In genomic region chr5:159155960-159156359, GRCh38 we compare ENCODE assay signal across 22 cellular contexts. TPM values are rescaled to one million over a fixed set of nuclear protein-coding genes. Genes with fewer than 3 reads are reported as not detected.
DNase-seq lines count a peak whose midpoint lies in the region; ATAC-seq and TF ChIP-seq lines count a peak whose summit lies in the region.
"Had no signal": no experiment of that assay in that cellular context is flagged by ENCODE, and none has a peak within 500 bp of the region (broad histone marks: within the 10 kb centered on the region; RNA-seq: fewer than 3 reads in every experiment).

No MANE protein-coding gene starts in this region.

- 56 to 65% (median 61%) methylated on average over 2 of the region's 2 CpGs for WGBS in spleen, 5 donors

- H3K4me1 ChIP-seq in OCI-LY7 (ENCODE audit: insufficient read depth, low read length, poor library complexity, severe bottlenecking), result peaks cover 20% of the 10 kb centered on the region
- peaks cover 13 to 49% (median 19%) of the 10 kb centered on the region in 6 donors for H3K4me1 ChIP-seq in spleen
- H3K4me1 ChIP-seq in tibial artery, result no peaks in the 10 kb centered on the region
- H3K4me1 ChIP-seq in left lung, result peaks cover 0 to 17% of the 10 kb centered on the region in 2 donors
- H3K4me1 ChIP-seq: body of pancreas, psoas muscle, SJSA1 had no signal

- H3K27me3 ChIP-seq in spleen (replicated peaks in 1 of 7) (no peaks in the 10 kb centered on the region), tibial artery (no peaks in the 10 kb centered on the region), left lung (no peaks in the 10 kb centered on the region)
- H3K27me3 ChIP-seq: body of pancreas, SJSA1, upper lobe of left lung had no signal

- no peak overlapping the region for H3K27ac ChIP-seq in OCI-LY7 (ENCODE audit: low read depth, low read length, poor library complexity, severe bottlenecking)
- H3K27ac ChIP-seq in spleen, result peak overlapping the region in 5 of 8 donors; percentile 15 to 66 (median 50)
- H3K27ac ChIP-seq in coronary artery, result no peak overlapping the region
- H3K27ac ChIP-seq in tibial artery, result no peak overlapping the region
- no peak overlapping the region for H3K27ac ChIP-seq in left lung
- H3K27ac ChIP-seq: body of pancreas, psoas muscle, SJSA1, upper lobe of left lung had no signal

- POLR2A ChIA-PET in activated CD4-positive, alpha-beta T cell treated with anti-CD3 and anti-CD28 coated beads, Interleukin-2, amount 10 ng/mL, durations not matched to agents 7 days and 5 days (lab: Charles Lee), result interaction anchor here (0.6 kb wide), 1 partner anchor 49 kb away, joined by 4 read pairs; no protein-coding TSS in a partner anchor
- POLR2A ChIA-PET in OCI-LY7 (lab: Charles Lee), result interaction anchor here (1.1 kb wide), 1 partner anchor 51 kb away, joined by 3 read pairs; no protein-coding TSS in a partner anchor

- DNase-seq in activated CD4-positive, alpha-beta T cell treated with anti-CD3 and anti-CD28 coated beads, Interleukin-2, amount 10 ng/mL, durations not matched to agents 7 days and 5 days, result no peak
- no peak for DNase-seq in activated CD4-positive, alpha-beta T cell treated with anti-CD3 and anti-CD28 coated beads for 1 hour
- DNase-seq in OCI-LY7 (ENCODE audit: low spot score), result peak; percentile 32
- DNase-seq in spleen, result no peak
- DNase-seq in coronary artery (ENCODE audit: low spot score), result no peak
- DNase-seq in tibial artery, result no peak
- no peak for DNase-seq in left lung
- DNase-seq: body of pancreas; Calu3; EL; glutamatergic neuron; HFFc6; NCI-H1048; NCI-H526 treated with DMSO at 0.1 percent for 48 hours; psoas muscle; stimulated activated CD8-positive, alpha-beta memory T cell treated with anti-CD3 and anti-CD28 coated beads, Interleukin-4, amount 100 ng/mL, for 48 hours; upper lobe of left lung had no signal

- no peak for TF ChIP-seq POLR2A in spleen (IDR thresholded peaks at IDR 0.05)

- no peaks in the 10 kb centered on the region for H3K27me3 Mint-ChIP-seq in activated CD4-positive, alpha-beta T cell treated with anti-CD3 and anti-CD28 coated beads, Interleukin-2, amount 10 ng/mL, durations not matched to agents 7 days and 5 days
- H3K27me3 Mint-ChIP-seq: T-cell had no signal

- CTCF ChIA-PET in activated CD4-positive, alpha-beta T cell treated with anti-CD3 and anti-CD28 coated beads, Interleukin-2, amount 10 ng/mL, durations not matched to agents 7 days and 5 days (lab: Charles Lee), result interaction anchor here (0.8 to 1.2 kb wide), 3 partner anchors 36 to 171 kb away, joined by 3 read pairs; no protein-coding TSS in a partner anchor
- CTCF ChIA-PET in OCI-LY7 (lab: Charles Lee; ENCODE audit: unreplicated experiment), result no interaction called here

- peak; percentile 46 for ATAC-seq in GM19395 (IDR thresholded peaks at IDR 0.05; ENCODE audit: unreplicated experiment)
- ATAC-seq in left lung, result no peak

- no TSS peak for BruUV-seq in OCI-LY7 (replicated peaks; lab: Mats Ljungman, UMichigan)

- H3K4me3 ChIP-seq in OCI-LY7 (ENCODE audit: low read depth, low read length, poor library complexity, severe bottlenecking), result no peak overlapping the region
- H3K4me3 ChIP-seq in spleen, result no peak overlapping the region
- no peak overlapping the region for H3K4me3 ChIP-seq in coronary artery
- no peak overlapping the region for H3K4me3 ChIP-seq in tibial artery
- H3K4me3 ChIP-seq in left lung, result no peak overlapping the region
- H3K4me3 ChIP-seq: body of pancreas, GM23338, psoas muscle, SJSA1, upper lobe of left lung had no signal

- H3K4me3 Mint-ChIP-seq in activated CD4-positive, alpha-beta T cell treated with anti-CD3 and anti-CD28 coated beads, Interleukin-2, amount 10 ng/mL, durations not matched to agents 7 days and 5 days, result no peak overlapping the region
- H3K4me3 Mint-ChIP-seq: GM23338, HFFc6, T-cell had no signal

- peaks cover 27% of the 10 kb centered on the region for H3K4me1 Mint-ChIP-seq in activated CD4-positive, alpha-beta T cell treated with anti-CD3 and anti-CD28 coated beads, Interleukin-2, amount 10 ng/mL, durations not matched to agents 7 days and 5 days

- peaks cover 30% of the 10 kb centered on the region for H3K36me3 Mint-ChIP-seq in activated CD4-positive, alpha-beta T cell treated with anti-CD3 and anti-CD28 coated beads, Interleukin-2, amount 10 ng/mL, durations not matched to agents 7 days and 5 days (ENCODE audit: low read depth)

- H2AFZ ChIP-seq in OCI-LY7 (ENCODE audit: low read length), result no peak overlapping the region
- H2AFZ ChIP-seq: GM23338 had no signal

- H3K9me2 ChIP-seq in OCI-LY7 (ENCODE audit: insufficient read depth, low read length), result no peaks in the 10 kb centered on the region

- H3K9me3 ChIP-seq in OCI-LY7 (ENCODE audit: low read length), result no peaks in the 10 kb centered on the region
- no peaks in the 10 kb centered on the region for H3K9me3 ChIP-seq in spleen
- H3K9me3 ChIP-seq in tibial artery, result no peaks in the 10 kb centered on the region
- H3K9me3 ChIP-seq in left lung, result no peaks in the 10 kb centered on the region
- H3K9me3 ChIP-seq: body of pancreas, psoas muscle, SJSA1, upper lobe of left lung had no signal

- H3K4me2 ChIP-seq in OCI-LY7 (ENCODE audit: low read length), result no peak overlapping the region; the same call in 1 of the 2 replicates
- H3K4me2 ChIP-seq: GM23338 had no signal

- no peaks in the 10 kb centered on the region for H3K79me2 ChIP-seq in OCI-LY7 (ENCODE audit: insufficient read depth, low read depth, low read length)

- H3K36me3 ChIP-seq in OCI-LY7 (ENCODE audit: insufficient read depth, low read length), result peaks cover 59% of the 10 kb centered on the region
- peaks cover 0 to 62% (median 40%) of the 10 kb centered on the region in 6 donors for H3K36me3 ChIP-seq in spleen
- H3K36me3 ChIP-seq in tibial artery, result peaks cover 5 to 32% (median 31%) of the 10 kb centered on the region in 3 donors
- peaks cover 0 to 62% of the 10 kb centered on the region in 2 donors for H3K36me3 ChIP-seq in left lung

- peak overlapping the region; percentile 25 for H3K27ac Mint-ChIP-seq in activated CD4-positive, alpha-beta T cell treated with anti-CD3 and anti-CD28 coated beads, Interleukin-2, amount 10 ng/mL, durations not matched to agents 7 days and 5 days
- H3K27ac Mint-ChIP-seq: GM23338 had no signal

- 0 out of 2 replicates have a peak, but pooled peaks cover 4% of the 10 kb centered on the region for H4K20me1 ChIP-seq in OCI-LY7 (ENCODE audit: insufficient read depth, low read length)

- H3K9me3 Mint-ChIP-seq in activated CD4-positive, alpha-beta T cell treated with anti-CD3 and anti-CD28 coated beads, Interleukin-2, amount 10 ng/mL, durations not matched to agents 7 days and 5 days, result no peaks in the 10 kb centered on the region
- H3K9me3 Mint-ChIP-seq: GM23338, HFFc6, T-cell had no signal

- TF ChIP-seq CTCF in OCI-LY7 (conservative IDR thresholded peaks at IDR 0.05; ENCODE audit: low read length), result no peak
- no peak for TF ChIP-seq CTCF in spleen (IDR thresholded peaks at IDR 0.05 in 8 of 11, conservative IDR thresholded peaks at IDR 0.05 in 3 of 11)
- TF ChIP-seq CTCF in coronary artery (IDR thresholded peaks at IDR 0.05), result no peak
- no peak for TF ChIP-seq CTCF in tibial artery (IDR thresholded peaks at IDR 0.05)
- no peak for TF ChIP-seq CTCF in left lung (IDR thresholded peaks at IDR 0.05)

- intact Hi-C loops in OCI-LY7 (cut with micrococcal nuclease; ENCODE audit: unreplicated experiment), result loop anchor here (1.0 to 5.0 kb wide), 4 partner anchors 53 to 811 kb away; partner anchors contain the start of genes RNF145 and UBLCP1
- intact Hi-C loops in spleen (cut with DNase I; ENCODE audit: low total_unique reads), result loop anchor here (10.0 kb wide), 1 partner anchor 109 kb away; the partner anchor contains the start of gene UBLCP1
- intact Hi-C loops in tibial artery (cut with DNase I; ENCODE audit: low total_unique reads), result loop anchor here (2.0 kb wide), 1 partner anchor 111 kb away; no protein-coding TSS in a partner anchor
- intact Hi-C loops in left lung (cut with DNase I), result no loop called here

RNA-seq across cellular contexts. Expression of gene RNF145, which starts 53.4 kb away (rescaled TPM):
- 100 to 1,000 TPM; 133 to 145 TPM for total RNA-seq in activated CD4-positive, alpha-beta T cell treated with anti-CD3 and anti-CD28 coated beads, Interleukin-2, amount 10 ng/mL, durations not matched to agents 7 days and 5 days
- 18.6 and 18.9 TPM in 2 replicates for total RNA-seq in OCI-LY7 (2014; rRNA removed; shearing (Covaris generic))
- 32.0 and 34.9 TPM in 2 replicates for total RNA-seq in OCI-LY7 (2022)
- total RNA-seq in spleen, result 10 to 100 TPM; 57.7 to 90.7 (median 72.6) TPM
- 10 to 100 TPM; 27.6 to 40.0 (median 36.5) TPM for polyA plus RNA-seq in spleen
- total RNA-seq in left lung, result 100 to 1,000 TPM; 164 to 216 TPM

RNA-seq across cellular contexts. Expression of gene EBF1, which starts 56.2 kb away (rescaled TPM):
- under 1 TPM; 0.21 to 0.64 TPM for total RNA-seq in activated CD4-positive, alpha-beta T cell treated with anti-CD3 and anti-CD28 coated beads, Interleukin-2, amount 10 ng/mL, durations not matched to agents 7 days and 5 days
- total RNA-seq in OCI-LY7 (2014; rRNA removed; shearing (Covaris generic)), result 20.3 and 26.3 TPM in 2 replicates
- total RNA-seq in OCI-LY7 (2022) (43.1 and 47.1 TPM in 2 replicates), spleen (10 to 100 TPM; 19.6 to 56.2 (median 34.8) TPM), left lung (1 to 10 TPM; 6.1 to 9.6 TPM)
- polyA plus RNA-seq in spleen, result 1 to 10 TPM; 6.8 to 8.8 (median 7.9) TPM
- total RNA-seq: Calu3, RPMI7951 had no signal

Comparison
In these comparisons a context has a peak if more than half of its experiments do, and no peak if none do; other contexts are left out.
1. H3K27ac ChIP-seq: peak in spleen (5 of 8); none in OCI-LY7 (single experiment), coronary artery (0 of 2), tibial artery (0 of 2) and left lung (0 of 2).
2. RNA of gene EBF1, which starts 56.2 kb away (total RNA-seq): 20.3 to 47.1 TPM in OCI-LY7, 19.6 to 56.2 TPM in spleen and 6.1 to 9.6 TPM in left lung; 0.21 to 0.64 TPM in activated CD4-positive, alpha-beta T cell treated with anti-CD3 and anti-CD28 coated beads, Interleukin-2, amount 10 ng/mL, durations not matched to agents 7 days and 5 days; every median in the first group is over 4 times any median in the second.
3. intact Hi-C loops: an anchor here in OCI-LY7 (1.0 to 5.0 kb wide), spleen (10.0 kb wide) and tibial artery (2.0 kb wide); none called in left lung.